ENCODE assay signal across 9 cellular contexts in the genomic region with DNA sequence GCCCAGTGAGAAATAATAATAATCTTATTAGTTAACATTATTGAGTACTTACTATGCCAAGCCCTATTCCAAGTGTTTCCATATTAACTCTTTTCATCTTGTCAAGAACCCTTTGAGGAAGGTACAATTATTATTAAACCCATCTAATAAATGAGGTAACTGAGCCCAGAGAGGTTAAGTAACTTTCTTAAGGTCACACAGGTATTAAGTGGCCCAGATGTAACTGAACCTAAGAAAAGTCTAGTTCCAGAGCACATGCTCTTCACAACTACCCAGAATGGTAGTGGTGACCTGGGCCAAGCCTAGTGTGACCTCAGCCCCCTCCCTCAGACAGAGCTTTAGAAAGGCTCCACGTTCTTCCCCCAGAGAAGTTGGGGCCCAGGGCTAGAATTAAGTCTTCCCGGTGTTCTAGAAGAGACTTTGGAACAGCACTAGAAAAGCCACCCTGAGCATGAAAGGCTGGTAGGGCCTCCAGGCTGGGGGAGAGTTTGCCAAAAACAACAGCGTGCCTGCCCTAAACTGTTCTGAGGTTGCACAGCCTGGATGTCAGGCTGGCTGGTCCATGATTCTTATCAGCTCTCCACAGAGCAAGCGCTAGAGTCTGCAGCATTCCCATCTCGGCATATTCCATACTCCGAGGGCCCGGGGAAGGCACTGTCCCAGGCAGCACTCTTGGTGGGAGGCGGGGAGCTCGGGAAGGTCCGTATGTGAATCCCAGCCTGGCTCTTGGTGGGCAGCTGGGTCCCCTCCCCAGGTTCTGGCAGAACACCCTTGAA. TPM values are rescaled to one million over a fixed set of nuclear protein-coding genes. Genes with fewer than 3 reads are reported as not detected.
DNase-seq lines count a peak whose midpoint lies in the region; ATAC-seq, FAIRE-seq and TF ChIP-seq lines count a peak whose summit lies in the region.
"Had no signal": no experiment of that assay in that cellular context is flagged by ENCODE, and none has a peak within 500 bp of the region (broad histone marks: within the 10 kb centered on the region; RNA-seq: fewer than 3 reads in every experiment).

No MANE protein-coding gene starts in this region.

- intact Hi-C loops in activated T-helper 1 cell treated with anti-CD3 and anti-CD28 coated beads, Interleukin-12 subunit alpha, Interleukin-12 subunit beta, Interleukin-2, Interleukin-4 antibody, amounts not matched to agents 30 ng/mL and 10 ng/mL and 1 ng/mL, durations not matched to agents 14 hours and 24 hours and 36 hours (cut with micrococcal nuclease): loop anchor here (1.0 kb wide), 1 partner anchor 11 kb away; no protein-coding TSS in a partner anchor

- no peaks in the 10 kb centered on the region for H3K27me3 ChIP-seq in bronchial epithelial cell (ENCODE audit: control insufficient read depth, insufficient read depth, low read length)

- TF ChIP-seq EP300 in A549 (IDR thresholded peaks at IDR 0.05): no peak

- TF ChIP-seq CTCF in A549 (IDR thresholded peaks at IDR 0.05) (no peak), HFFc6 (IDR thresholded peaks at IDR 0.05) (no peak), bronchial epithelial cell (IDR thresholded peaks at IDR 0.05; ENCODE audit: insufficient read depth, low read length, severe bottlenecking) (no peak), mesothelial cell of epicardium (IDR thresholded peaks at IDR 0.05; ENCODE audit: unreplicated experiment) (no peak)

- H3K4me2 ChIP-seq in A549: peak overlapping the region; percentile 39

- H3K27ac ChIP-seq in A549: peak overlapping the region in 1 of 2 experiments; percentile 84; a peak in 4 of 6 replicates

- peak; percentile 12 to 18; a peak in 2 of 6 replicates for ATAC-seq in A549
- no peak for ATAC-seq in activated T-cell treated with anti-CD3 and anti-CD28 coated beads, Interleukin-2, amount 50 U/mL, for 72 hours (replicated peaks in 1 of 2)

- H3K9me3 Mint-ChIP-seq in HFFc6 (peaks cover 6% of the 10 kb centered on the region; the same call in 1 of the 2 replicates), mesothelial cell of epicardium (peaks cover 15% of the 10 kb centered on the region)
- H3K9me3 Mint-ChIP-seq in activated T-helper 1 cell treated with anti-CD3 and anti-CD28 coated beads, Interleukin-12 subunit alpha, Interleukin-12 subunit beta, Interleukin-2, Interleukin-4 antibody, amounts not matched to agents 30 ng/mL and 10 ng/mL and 1 ng/mL, durations not matched to agents 14 hours and 24 hours and 36 hours: peaks cover 6% of the 10 kb centered on the region
- peaks cover 0 to 5% of the 10 kb centered on the region in 2 donors for H3K9me3 Mint-ChIP-seq in activated T-cell treated with anti-CD3 and anti-CD28 coated beads, Interleukin-2, amount 50 U/mL, for 72 hours

- H3K4me3 ChIP-seq in A549 (no peak overlapping the region), bronchial epithelial cell (ENCODE audit: low read depth, low read length) (no peak overlapping the region)

- H3K9me3 ChIP-seq in A549: peaks cover 6% of the 10 kb centered on the region; the same call in 2 of the 3 replicates

- 88% methylated on average over 10 of the region's 10 CpGs for WGBS in A549 (ENCODE audit: missing lambda C conversion rate)

- TF ChIP-seq POLR2A in A549 (IDR thresholded peaks at IDR 0.05; ENCODE audit: low read length): no peak

- DNase-seq in A549 (ENCODE audit: low read depth in 1 of 2, low spot score in 1 of 2) (no peak), HFFc6 (peak; percentile 73), bronchial epithelial cell (ENCODE audit: low read depth) (peak; percentile 43), mesothelial cell of epicardium (ENCODE audit: low spot score in 2 of 2, unreplicated experiment in 2 of 2) (no peak), CD1c-positive myeloid dendritic cell (ENCODE audit: extremely low spot score) (no peak)
- no peak for DNase-seq in activated T-helper 1 cell treated with anti-CD3 and anti-CD28 coated beads, Interleukin-12 subunit alpha, Interleukin-12 subunit beta, Interleukin-2, Interleukin-4 antibody, amounts not matched to agents 30 ng/mL and 10 ng/mL and 1 ng/mL, durations not matched to agents 14 hours and 24 hours and 36 hours (ENCODE audit: low spot score)
- DNase-seq in stimulated activated CD4-positive, alpha-beta T cell treated with anti-CD3 and anti-CD28 coated beads, Interleukin-1b, Interleukin-23, amount 100 ng/mL, for 48 hours: no peak
- no peak for DNase-seq in activated T-cell treated with anti-CD3 and anti-CD28 coated beads, Interleukin-2, amount 50 U/mL, for 72 hours
- DNase-seq: activated naive CD4-positive, alpha-beta T cell had no signal

- CTCF ChIA-PET in A549 (lab: Yijun Ruan, JAX): interaction anchor here (0.9 to 2.0 kb wide), 7 partner anchors 9 to 85 kb away, joined by 3 to 5 read pairs (median 3); no protein-coding TSS in a partner anchor

- peak overlapping the region; percentile 78 for H3K4me3 Mint-ChIP-seq in HFFc6
- H3K4me3 Mint-ChIP-seq in mesothelial cell of epicardium: no peak overlapping the region
- H3K4me3 Mint-ChIP-seq in activated T-helper 1 cell treated with anti-CD3 and anti-CD28 coated beads, Interleukin-12 subunit alpha, Interleukin-12 subunit beta, Interleukin-2, Interleukin-4 antibody, amounts not matched to agents 30 ng/mL and 10 ng/mL and 1 ng/mL, durations not matched to agents 14 hours and 24 hours and 36 hours: no peak overlapping the region
- H3K4me3 Mint-ChIP-seq in activated T-cell treated with anti-CD3 and anti-CD28 coated beads, Interleukin-2, amount 50 U/mL, for 72 hours: no peak overlapping the region

- POLR2A ChIA-PET in A549 (lab: Yijun Ruan, JAX): interaction anchor here (0.6 to 1.1 kb wide), 4 partner anchors 23 to 41 kb away, joined by 3 to 4 read pairs (median 3); a partner anchor contains a TSS

- peaks cover 49% of the 10 kb centered on the region for H3K4me1 ChIP-seq in A549

- peak overlapping the region; percentile 84 for H3K27ac Mint-ChIP-seq in HFFc6
- peak overlapping the region; percentile 48 for H3K27ac Mint-ChIP-seq in mesothelial cell of epicardium
- no peak overlapping the region for H3K27ac Mint-ChIP-seq in activated T-helper 1 cell treated with anti-CD3 and anti-CD28 coated beads, Interleukin-12 subunit alpha, Interleukin-12 subunit beta, Interleukin-2, Interleukin-4 antibody, amounts not matched to agents 30 ng/mL and 10 ng/mL and 1 ng/mL, durations not matched to agents 14 hours and 24 hours and 36 hours
- no peak overlapping the region for H3K27ac Mint-ChIP-seq in activated T-cell treated with anti-CD3 and anti-CD28 coated beads, Interleukin-2, amount 50 U/mL, for 72 hours

- H3K27me3 Mint-ChIP-seq in HFFc6 (ENCODE audit: insufficient read depth) (peaks cover 1% of the 10 kb centered on the region; the same call in 1 of the 2 replicates), mesothelial cell of epicardium (ENCODE audit: low read depth) (no peaks in the 10 kb centered on the region)
- H3K27me3 Mint-ChIP-seq in activated T-helper 1 cell treated with anti-CD3 and anti-CD28 coated beads, Interleukin-12 subunit alpha, Interleukin-12 subunit beta, Interleukin-2, Interleukin-4 antibody, amounts not matched to agents 30 ng/mL and 10 ng/mL and 1 ng/mL, durations not matched to agents 14 hours and 24 hours and 36 hours (ENCODE audit: insufficient read depth): peaks cover 3% of the 10 kb centered on the region
- H3K27me3 Mint-ChIP-seq in activated T-cell treated with anti-CD3 and anti-CD28 coated beads, Interleukin-2, amount 50 U/mL, for 72 hours (ENCODE audit: low read depth): no peaks in the 10 kb centered on the region

- H3K36me3 Mint-ChIP-seq in HFFc6 (ENCODE audit: low read depth) (no peaks in the 10 kb centered on the region), mesothelial cell of epicardium (peaks cover 4% of the 10 kb centered on the region)
- H3K36me3 Mint-ChIP-seq in activated T-helper 1 cell treated with anti-CD3 and anti-CD28 coated beads, Interleukin-12 subunit alpha, Interleukin-12 subunit beta, Interleukin-2, Interleukin-4 antibody, amounts not matched to agents 30 ng/mL and 10 ng/mL and 1 ng/mL, durations not matched to agents 14 hours and 24 hours and 36 hours (ENCODE audit: low read depth): peaks cover 4% of the 10 kb centered on the region
- H3K36me3 Mint-ChIP-seq in activated T-cell treated with anti-CD3 and anti-CD28 coated beads, Interleukin-2, amount 50 U/mL, for 72 hours (ENCODE audit: insufficient read depth in 2 of 2): peaks cover 3% of the 10 kb centered on the region in 2 donors

- FAIRE-seq in A549 (lab: Jason Lieb, UNC) (no peak), bronchial epithelial cell (lab: Jason Lieb, UNC) (no peak)

- TF ChIP-seq RAD21 in A549 (conservative IDR thresholded peaks at IDR 0.05 in 1 of 2, IDR thresholded peaks at IDR 0.05 in 1 of 2): no peak

- H3K36me3 ChIP-seq in bronchial epithelial cell (ENCODE audit: control insufficient read depth, insufficient read depth, low read length): no peaks in the 10 kb centered on the region

- H3K4me1 Mint-ChIP-seq in HFFc6 (ENCODE audit: low read depth) (peaks cover 66% of the 10 kb centered on the region), mesothelial cell of epicardium (peaks cover 48% of the 10 kb centered on the region)
- peaks cover 22% of the 10 kb centered on the region for H3K4me1 Mint-ChIP-seq in activated T-helper 1 cell treated with anti-CD3 and anti-CD28 coated beads, Interleukin-12 subunit alpha, Interleukin-12 subunit beta, Interleukin-2, Interleukin-4 antibody, amounts not matched to agents 30 ng/mL and 10 ng/mL and 1 ng/mL, durations not matched to agents 14 hours and 24 hours and 36 hours (ENCODE audit: low read depth)
- peaks cover 8% of the 10 kb centered on the region for H3K4me1 Mint-ChIP-seq in activated T-cell treated with anti-CD3 and anti-CD28 coated beads, Interleukin-2, amount 50 U/mL, for 72 hours (ENCODE audit: low read depth)

RNA-seq across cellular contexts. Expression of a gene that starts 41.3 kb away (rescaled TPM):
- polyA plus RNA-seq in A549 (2011; rRNA removed) (87.7 and 114 TPM in 2 replicates), A549 (2017; fragmentation: RNase III; extraction: RNeasy Plus Mini Kit Qiagen cat#74134 plus additional on column Dnase treatment) (26.1 to 34.5 TPM (median 31.3 TPM) in 3 replicates)
- polyA plus RNA-seq in A549 (2012; cell fraction: cytosol; rRNA removed): 61.9 and 67.6 TPM in 2 replicates
- polyA plus RNA-seq in A549 (2012; cell fraction: nucleus; rRNA removed): 45.2 and 53.4 TPM in 2 replicates
- polyA minus RNA-seq in A549 (2011; rRNA and poly(A)+ RNA removed): 127 and 135 TPM in 2 replicates
- total RNA-seq in HFFc6 (2021; fragmentation: NEBNext Ultra II Directional; extraction: Animal tissue kit (Norgen Biotek cat#: 25700)): 100 to 1,000 TPM in 5 of 6 experiments, 10 to 100 TPM in 1; 99.2 to 128 (median 111) TPM
- total RNA-seq in bronchial epithelial cell (29.3 and 36.3 TPM in 2 replicates), mesothelial cell of epicardium (210 to 218 TPM (median 216 TPM) in 3 replicates)
- total RNA-seq in activated T-helper 1 cell treated with anti-CD3 and anti-CD28 coated beads, Interleukin-12 subunit alpha, Interleukin-12 subunit beta, Interleukin-2, Interleukin-4 antibody, amounts not matched to agents 30 ng/mL and 10 ng/mL and 1 ng/mL, durations not matched to agents 14 hours and 24 hours and 36 hours: 96.5 and 99.6 TPM in 2 replicates
- total RNA-seq in activated T-cell treated with anti-CD3 and anti-CD28 coated beads, Interleukin-2, amount 50 U/mL, for 72 hours: 100 to 1,000 TPM; 108 to 109 TPM

RNA-seq across cellular contexts. Expression of a gene that starts 53.5 kb away (rescaled TPM):
- polyA plus RNA-seq in A549 (2011; rRNA removed) (13.4 and 14.7 TPM in 2 replicates), A549 (2017; fragmentation: RNase III; extraction: RNeasy Plus Mini Kit Qiagen cat#74134 plus additional on column Dnase treatment) (6.3 to 7.5 TPM (median 7.0 TPM) in 3 replicates)
- polyA plus RNA-seq in A549 (2012; cell fraction: cytosol; rRNA removed): 9.7 and 11.0 TPM in 2 replicates
- polyA plus RNA-seq in A549 (2012; cell fraction: nucleus; rRNA removed): 3.5 and 5.5 TPM in 2 replicates
- 8.9 and 9.3 TPM in 2 replicates for polyA minus RNA-seq in A549 (2011; rRNA and poly(A)+ RNA removed)
- 1 to 10 TPM; 3.1 to 4.0 (median 3.6) TPM for total RNA-seq in HFFc6 (2021; fragmentation: NEBNext Ultra II Directional; extraction: Animal tissue kit (Norgen Biotek cat#: 25700))
- total RNA-seq in bronchial epithelial cell (6.6 and 10.8 TPM in 2 replicates), mesothelial cell of epicardium (4.5 to 5.5 TPM (median 4.8 TPM) in 3 replicates)
- total RNA-seq in activated T-helper 1 cell treated with anti-CD3 and anti-CD28 coated beads, Interleukin-12 subunit alpha, Interleukin-12 subunit beta, Interleukin-2, Interleukin-4 antibody, amounts not matched to agents 30 ng/mL and 10 ng/mL and 1 ng/mL, durations not matched to agents 14 hours and 24 hours and 36 hours: 7.3 and 8.7 TPM in 2 replicates
- 10 to 100 TPM; 23.5 to 26.3 TPM for total RNA-seq in activated T-cell treated with anti-CD3 and anti-CD28 coated beads, Interleukin-2, amount 50 U/mL, for 72 hours

Comparison
In these comparisons a context has a peak if more than half of its experiments do, and no peak if none do; other contexts are left out.
1. ATAC-seq: peak in A549 (2 of 2); none in activated T-cell treated with anti-CD3 and anti-CD28 coated beads, Interleukin-2, amount 50 U/mL, for 72 hours (0 of 2).
2. DNase-seq: peak in HFFc6 (single experiment) and bronchial epithelial cell (single experiment); none in A549 (0 of 2), mesothelial cell of epicardium (0 of 2), CD1c-positive myeloid dendritic cell (single experiment), activated T-helper 1 cell treated with anti-CD3 and anti-CD28 coated beads, Interleukin-12 subunit alpha, Interleukin-12 subunit beta, Interleukin-2, Interleukin-4 antibody, amounts not matched to agents 30 ng/mL and 10 ng/mL and 1 ng/mL, durations not matched to agents 14 hours and 24 hours and 36 hours (single experiment), stimulated activated CD4-positive, alpha-beta T cell treated with anti-CD3 and anti-CD28 coated beads, Interleukin-1b, Interleukin-23, amount 100 ng/mL, for 48 hours (single experiment) and activated T-cell treated with anti-CD3 and anti-CD28 coated beads, Interleukin-2, amount 50 U/mL, for 72 hours (0 of 2).
3. H3K27ac Mint-ChIP-seq: peak in HFFc6 (single experiment) and mesothelial cell of epicardium (single experiment); none in activated T-helper 1 cell treated with anti-CD3 and anti-CD28 coated beads, Interleukin-12 subunit alpha, Interleukin-12 subunit beta, Interleukin-2, Interleukin-4 antibody, amounts not matched to agents 30 ng/mL and 10 ng/mL and 1 ng/mL, durations not matched to agents 14 hours and 24 hours and 36 hours (single experiment) and activated T-cell treated with anti-CD3 and anti-CD28 coated beads, Interleukin-2, amount 50 U/mL, for 72 hours (single experiment).